1 cellular context compared by ENCODE assay signal in genomic region chr14:79279645-79280399, GRCh38.
TF ChIP-seq lines count a peak whose summit lies in the region.

No MANE protein-coding gene starts in this region.

TF ChIP-seq in H1, 55 proteins besides CTCF, POLR2A, EP300 and RAD21 (continued from another document):
- TF ChIP-seq HDAC2 (IDR thresholded peaks at IDR 0.05; ENCODE audit: borderline replicate concordance in 1 of 2, low read depth in 2 of 2, low read length in 2 of 2) (peak in 1 of 2 experiments; percentile 14; a peak in 1 of 4 replicates), YY1 (IDR thresholded peaks at IDR 0.05; ENCODE audit: low read depth, low read length) (no peak), NRF1 (IDR thresholded peaks at IDR 0.05; ENCODE audit: low read depth, low read length) (no peak), RBBP5 (IDR thresholded peaks at IDR 0.05; ENCODE audit: borderline replicate concordance, low read depth, low read length) (0 out of 2 replicates have a peak, but pooled peaks have one; percentile 20), MAX (IDR thresholded peaks at IDR 0.05) (0 out of 2 replicates have a peak, but pooled peaks have one; percentile 2), BCL11A (IDR thresholded peaks at IDR 0.05; ENCODE audit: low read depth in 2 of 2, low read length in 2 of 2) (no peak), SP4 (IDR thresholded peaks at IDR 0.05; ENCODE audit: low read length) (no peak), SRF (IDR thresholded peaks at IDR 0.05; ENCODE audit: low read depth, low read length) (no peak), EGR1 (IDR thresholded peaks at IDR 0.05; ENCODE audit: borderline replicate concordance, low read depth, low read length) (no peak), POLR2AphosphoS5 (IDR thresholded peaks at IDR 0.05; ENCODE audit: low read depth, low read length) (no peak), PHF8 (conservative IDR thresholded peaks at IDR 0.05; ENCODE audit: low read depth, low read length) (no peak)
